ENCODE assay signal across 22 cellular contexts in genomic region chr12:54136844-54137580, GRCh38. TPM values are rescaled to one million over a fixed set of nuclear protein-coding genes. Genes with fewer than 3 reads are reported as not detected.
DNase-seq lines count a peak whose midpoint lies in the region; ATAC-seq and TF ChIP-seq lines count a peak whose summit lies in the region.
"Had no signal": no experiment of that assay in that cellular context is flagged by ENCODE, and none has a peak within 500 bp of the region (broad histone marks: within the 10 kb centered on the region; RNA-seq: fewer than 3 reads in every experiment).

No MANE protein-coding gene starts in this region.

- no peak overlapping the region for H2BK5ac ChIP-seq in H9 (ENCODE audit: insufficient read length, low read length)

- POLR2A ChIA-PET in BJ (lab: Charles Lee): no interaction called here

- no peak overlapping the region for H2AFZ ChIP-seq in H9 (ENCODE audit: low read length)

- H2AK5ac ChIP-seq in H9 (ENCODE audit: insufficient read length, low read length): no peak overlapping the region

- H3T11ph ChIP-seq in H9 (ENCODE audit: low read length): no peak overlapping the region

- H3K9ac ChIP-seq in H9 (ENCODE audit: extremely low read depth, insufficient read length, low read length): no peak overlapping the region

- no peak overlapping the region for H3K4ac ChIP-seq in H9 (ENCODE audit: low read depth, low read length)

- no peaks in the 10 kb centered on the region for H4K20me1 ChIP-seq in H9 (ENCODE audit: control insufficient read depth, insufficient read depth, insufficient read length)

- H3K56ac ChIP-seq in H9 (ENCODE audit: insufficient read length, low read depth, low read length): no peak overlapping the region

- no peak overlapping the region for H3K4me3 Mint-ChIP-seq in H9
- H3K4me3 Mint-ChIP-seq in progenitor cell of endocrine pancreas (ENCODE audit: low read depth): peak overlapping the region; percentile 7
- H3K4me3 Mint-ChIP-seq in natural killer cell treated with Interleukin-12 subunit alpha and Interleukin-12 subunit beta and Interleukin-15 and Interleukin-18, amount 100 ng/mL, for 72 hours: no peak overlapping the region
- H3K4me3 Mint-ChIP-seq: activated CD4-positive, alpha-beta memory T cell treated with anti-CD3 and anti-CD28 coated beads for 36 hours; CD4-positive, alpha-beta memory T cell; naive B cell; stimulated activated naive CD8-positive, alpha-beta T cell treated with anti-CD3 and anti-CD28 coated beads, Interleukin-15, Interleukin-2, amounts not matched to agents 100 ng/mL and 50 ng/mL, for 24 hours had no signal

- no peak overlapping the region for H3K18ac ChIP-seq in H9 (ENCODE audit: insufficient read length, low read depth, low read length)

- no peaks in the 10 kb centered on the region for H3K79me1 ChIP-seq in H9 (ENCODE audit: insufficient read depth, low read depth, low read length, poor library complexity, severe bottlenecking)

- H2BK20ac ChIP-seq in H9 (ENCODE audit: low read depth, low read length, poor library complexity, severe bottlenecking): no peak overlapping the region

- H3K27me3 Mint-ChIP-seq in H9 (ENCODE audit: low read depth): peaks cover 100% of the 10 kb centered on the region
- no peaks in the 10 kb centered on the region for H3K27me3 Mint-ChIP-seq in progenitor cell of endocrine pancreas
- H3K27me3 Mint-ChIP-seq in natural killer cell treated with Interleukin-12 subunit alpha and Interleukin-12 subunit beta and Interleukin-15 and Interleukin-18, amount 100 ng/mL, for 72 hours: peaks cover 34 to 49% of the 10 kb centered on the region in 2 donors

- no peak overlapping the region for H3K23ac ChIP-seq in H9 (ENCODE audit: insufficient read length, low read depth, low read length)

- H2BK12ac ChIP-seq in H9 (ENCODE audit: insufficient read length, low read depth, low read length): no peak overlapping the region

- no peak overlapping the region for H3K14ac ChIP-seq in H9 (ENCODE audit: insufficient read depth, low read length)

- H3K36me3 Mint-ChIP-seq in H9 (ENCODE audit: insufficient read depth in 1 of 3, low read depth in 3 of 3): no peaks in the 10 kb centered on the region
- peaks cover 3% of the 10 kb centered on the region for H3K36me3 Mint-ChIP-seq in progenitor cell of endocrine pancreas (ENCODE audit: insufficient read depth)
- no peaks in the 10 kb centered on the region for H3K36me3 Mint-ChIP-seq in natural killer cell treated with Interleukin-12 subunit alpha and Interleukin-12 subunit beta and Interleukin-15 and Interleukin-18, amount 100 ng/mL, for 72 hours
- H3K36me3 Mint-ChIP-seq: activated CD4-positive, alpha-beta memory T cell treated with anti-CD3 and anti-CD28 coated beads for 36 hours; CD4-positive, alpha-beta memory T cell had no signal

- H2BK120ac ChIP-seq in H9 (ENCODE audit: low read depth, low read length, poor library complexity, severe bottlenecking): no peak overlapping the region

- no peak for DNase-seq in BJ (ENCODE audit: low read depth)
- no peak for DNase-seq in H9
- peak; percentile 82 for DNase-seq in fibroblast of mammary gland (ENCODE audit: low read depth)
- no peak for DNase-seq in progenitor cell of endocrine pancreas (ENCODE audit: low spot score, unreplicated experiment)
- no peak for DNase-seq in mesenteric fat pad (ENCODE audit: low spot score)
- no peak for DNase-seq in natural killer cell treated with Interleukin-12 subunit alpha and Interleukin-12 subunit beta and Interleukin-15 and Interleukin-18, amount 100 ng/mL, for 72 hours (ENCODE audit: low spot score)
- no peak for DNase-seq in body of pancreas
- DNase-seq: activated CD4-positive, alpha-beta memory T cell treated with anti-CD3 and anti-CD28 coated beads for 36 hours; activated naive CD4-positive, alpha-beta T cell treated with Interleukin-2 at 50 U/mL for 16 hours; CD4-positive, alpha-beta memory T cell; DMS79; effector CD8-positive, alpha-beta T cell; Kasumi-1; lower lobe of right lung; naive B cell; NCI-H1105 treated with DMSO at 0.1 percent for 48 hours; NCI-H526 treated with DMSO at 0.1 percent for 48 hours; trophoblast cell had no signal

- H3K27me3 ChIP-seq in BJ (ENCODE audit: control insufficient read depth, insufficient read depth, low read length): peaks cover 3% of the 10 kb centered on the region
- peaks cover 16% of the 10 kb centered on the region for H3K27me3 ChIP-seq in H9 (ENCODE audit: insufficient read depth, low read length)
- no peaks in the 10 kb centered on the region for H3K27me3 ChIP-seq in body of pancreas

- CTCF ChIA-PET in BJ (lab: Yijun Ruan, JAX): interaction anchor here (1.1 to 1.5 kb wide), 2 partner anchors 14 to 137 kb away, joined by 3 to 6 read pairs; partner anchors contain the start of gene HOXC9

- H3K4me1 ChIP-seq in H9 (ENCODE audit: insufficient read depth, low read length): no peaks in the 10 kb centered on the region
- H3K4me1 ChIP-seq in body of pancreas: no peaks in the 10 kb centered on the region
- H3K4me1 ChIP-seq: lower lobe of right lung, prostate gland had no signal

- intact Hi-C loops in body of pancreas (cut with DNase I): no loop called here

- ATAC-seq in natural killer cell treated with Interleukin-12 subunit alpha and Interleukin-12 subunit beta and Interleukin-15 and Interleukin-18, amount 100 ng/mL, for 72 hours: no peak
- ATAC-seq in body of pancreas: no peak
- ATAC-seq: lower lobe of right lung, Right ventricle myocardium inferior had no signal

- H3K36me3 ChIP-seq in BJ (ENCODE audit: control insufficient read depth, insufficient read depth, low read length): no peaks in the 10 kb centered on the region
- H3K36me3 ChIP-seq in body of pancreas (replicated peaks in 1 of 2; ENCODE audit: insufficient read depth in 1 of 2, low read depth in 2 of 2): no peaks in the 10 kb centered on the region
- H3K36me3 ChIP-seq: lower lobe of right lung, prostate gland had no signal

- TF ChIP-seq POLR2A in body of pancreas (IDR thresholded peaks at IDR 0.05): no peak

- no peak overlapping the region for H3K4me3 ChIP-seq in BJ (ENCODE audit: low read depth, low read length)
- no peak overlapping the region for H3K4me3 ChIP-seq in fibroblast of mammary gland (ENCODE audit: control insufficient read depth, low read depth, low read length)
- H3K4me3 ChIP-seq in body of pancreas: no peak overlapping the region
- H3K4me3 ChIP-seq: lower lobe of right lung, prostate gland, skin epidermis had no signal

- H4K91ac ChIP-seq in H9 (ENCODE audit: insufficient read length, low read depth, low read length): no peak overlapping the region

- no CpG with 5 or more reads among the region's 12 CpGs for WGBS in H9 (ENCODE audit: extremely low coverage, insufficient read length, low lambda C conversion rate)
- WGBS in body of pancreas, 2 donors: 65 to 82% methylated on average over 12 of the region's 12 CpGs

- no peak overlapping the region for H4K5ac ChIP-seq in H9 (ENCODE audit: insufficient read length, low read depth, low read length)

- no peaks in the 10 kb centered on the region for H3K9me3 ChIP-seq in H9 (ENCODE audit: control insufficient read depth, low read depth, low read length)
- H3K9me3 ChIP-seq in body of pancreas: no peaks in the 10 kb centered on the region
- H3K9me3 ChIP-seq: lower lobe of right lung, prostate gland had no signal

- no peak overlapping the region for H4K8ac ChIP-seq in H9 (replicated peaks; ENCODE audit: insufficient read length, low read depth, low read length)

- H3K23me2 ChIP-seq in H9 (ENCODE audit: insufficient read length, low read depth, low read length, poor library complexity, severe bottlenecking): no peaks in the 10 kb centered on the region

- H3K27ac Mint-ChIP-seq in H9 (no peak overlapping the region), progenitor cell of endocrine pancreas (peak overlapping the region; percentile 95)
- no peak overlapping the region for H3K27ac Mint-ChIP-seq in natural killer cell treated with Interleukin-12 subunit alpha and Interleukin-12 subunit beta and Interleukin-15 and Interleukin-18, amount 100 ng/mL, for 72 hours
- H3K27ac Mint-ChIP-seq: activated CD4-positive, alpha-beta memory T cell treated with anti-CD3 and anti-CD28 coated beads for 36 hours; CD4-positive, alpha-beta memory T cell; stimulated activated naive CD8-positive, alpha-beta T cell treated with anti-CD3 and anti-CD28 coated beads, Interleukin-15, Interleukin-2, amounts not matched to agents 100 ng/mL and 50 ng/mL, for 24 hours had no signal

- H3K4me1 Mint-ChIP-seq in H9: peaks cover 0 to 54% of the 10 kb centered on the region in 2 experiments; a peak in 3 of 4 replicates
- H3K4me1 Mint-ChIP-seq in progenitor cell of endocrine pancreas (ENCODE audit: low read depth): peaks cover 75% of the 10 kb centered on the region
- no peaks in the 10 kb centered on the region for H3K4me1 Mint-ChIP-seq in natural killer cell treated with Interleukin-12 subunit alpha and Interleukin-12 subunit beta and Interleukin-15 and Interleukin-18, amount 100 ng/mL, for 72 hours (ENCODE audit: low read depth in 2 of 2)
- H3K4me1 Mint-ChIP-seq: CD4-positive, alpha-beta memory T cell; naive B cell had no signal

- H3K27ac ChIP-seq in H9 (ENCODE audit: insufficient read length, low read depth, low read length): no peak overlapping the region
- no peak overlapping the region for H3K27ac ChIP-seq in body of pancreas
- H3K27ac ChIP-seq: lower lobe of right lung, prostate gland had no signal

- H3K4me2 ChIP-seq in H9 (ENCODE audit: insufficient read depth, insufficient read length, low read length): no peak overlapping the region

- TF ChIP-seq CTCF in BJ (IDR thresholded peaks at IDR 0.05; ENCODE audit: insufficient read depth, low read depth, low read length) (peak; percentile 30; the same call in 1 of the 2 replicates), H9 (conservative IDR thresholded peaks at IDR 0.05) (peak; percentile 46), fibroblast of mammary gland (conservative IDR thresholded peaks at IDR 0.05; ENCODE audit: control insufficient read depth, insufficient read depth, low read depth, low read length) (peak; percentile 41), progenitor cell of endocrine pancreas (IDR thresholded peaks at IDR 0.05; ENCODE audit: unreplicated experiment) (peak; percentile 43), body of pancreas (IDR thresholded peaks at IDR 0.05) (no peak)

- H3K79me2 ChIP-seq in H9 (ENCODE audit: insufficient read depth, low read length): no peaks in the 10 kb centered on the region

- H2BK15ac ChIP-seq in H9 (ENCODE audit: low read depth, low read length): no peak overlapping the region

- H3K9me3 Mint-ChIP-seq in H9 (no peaks in the 10 kb centered on the region; a peak in 2 of 5 replicates), progenitor cell of endocrine pancreas (ENCODE audit: low read depth) (no peaks in the 10 kb centered on the region)
- H3K9me3 Mint-ChIP-seq in natural killer cell treated with Interleukin-12 subunit alpha and Interleukin-12 subunit beta and Interleukin-15 and Interleukin-18, amount 100 ng/mL, for 72 hours: no peaks in the 10 kb centered on the region
- H3K9me3 Mint-ChIP-seq: activated CD4-positive, alpha-beta memory T cell treated with anti-CD3 and anti-CD28 coated beads for 36 hours; naive B cell; stimulated activated naive CD8-positive, alpha-beta T cell treated with anti-CD3 and anti-CD28 coated beads, Interleukin-15, Interleukin-2, amounts not matched to agents 100 ng/mL and 50 ng/mL, for 24 hours had no signal

RNA-seq across cellular contexts. Expression of gene SMUG1, which starts 51.8 kb away (rescaled TPM):
- 29.8 and 43.7 TPM in 2 replicates for polyA plus RNA-seq in BJ (2011; rRNA removed)
- polyA minus RNA-seq in BJ (2011; rRNA and poly(A)+ RNA removed): 15.9 and 23.1 TPM in 2 replicates
- total RNA-seq in H9 (2021) (21.7 and 23.0 TPM in 2 replicates), progenitor cell of endocrine pancreas (53.1 and 57.6 TPM in 2 replicates), mesenteric fat pad (23.4 TPM), body of pancreas (10 to 100 TPM; 20.8 to 34.5 TPM)
- total RNA-seq in natural killer cell treated with Interleukin-12 subunit alpha and Interleukin-12 subunit beta and Interleukin-15 and Interleukin-18, amount 100 ng/mL, for 72 hours: 10 to 100 TPM; 25.2 to 25.3 TPM

Comparison
In these comparisons a context has a peak if more than half of its experiments do, and no peak if none do; other contexts are left out.
1. CTCF ChIP-seq: peak in BJ (single experiment), H9 (single experiment), fibroblast of mammary gland (single experiment) and progenitor cell of endocrine pancreas (single experiment); none in body of pancreas (0 of 7).